ENCODE assay signal across 15 cellular contexts in genomic region chr12:104999347-104999685, GRCh38. TPM values are rescaled to one million over a fixed set of nuclear protein-coding genes. Genes with fewer than 3 reads are reported as not detected.
DNase-seq lines count a peak whose midpoint lies in the region; ATAC-seq, FAIRE-seq and TF ChIP-seq lines count a peak whose summit lies in the region.
"Had no signal": no experiment of that assay in that cellular context is flagged by ENCODE, and none has a peak within 500 bp of the region (broad histone marks: within the 10 kb centered on the region; RNA-seq: fewer than 3 reads in every experiment).

No MANE protein-coding gene starts in this region.

- no peak overlapping the region for H3K4me3 ChIP-seq in lower lobe of right lung
- no peak overlapping the region for H3K4me3 ChIP-seq in pancreas
- H3K4me3 ChIP-seq: BLaER1 treated with 17β-estradiol and CSF1 and Interleukin-3, amounts not matched to agents 10 nM and 100 nM had no signal

- no peak for TF ChIP-seq CTCF in VCaP (conservative IDR thresholded peaks at IDR 0.05)
- no peak for TF ChIP-seq CTCF in lower lobe of right lung (IDR thresholded peaks at IDR 0.05)
- TF ChIP-seq CTCF in pancreas (IDR thresholded peaks at IDR 0.05) = no peak

- no peak for FAIRE-seq in pancreas (lab: Jason Lieb, UNC)
- FAIRE-seq: H54 had no signal

- intact Hi-C loops in lower lobe of right lung (cut with DNase I) = no loop called here
- intact Hi-C loops in pancreas (cut with DNase I) = no loop called here

- in situ Hi-C loops in KBM-7 (cut with MboI; ENCODE audit: low pct_unique_long_range_greater_than_20kb, low sequenced_read_pairs) = no loop called here

- DNase-seq in DMS53 (lab: John Stamatoyannopoulos, UW) (peak; percentile 94), lower lobe of right lung (no peak), pancreas (peak in 2 of 6 donors; percentile 13 to 33), amniotic stem cell (lab: John Stamatoyannopoulos, UW) (no peak), KBM-7 (no peak)
- no peak for DNase-seq in stimulated activated naive CD8-positive, alpha-beta T cell treated with anti-CD3 and anti-CD28 coated beads, Interleukin-15, Interleukin-2, amounts not matched to agents 100 U/mL and 50 U/mL, for 24 hours
- DNase-seq: ACHN; CD4-positive, CD25-positive, alpha-beta regulatory T cell; GF-D8; IMR-90; KG1 had no signal

- peaks cover 7% of the 10 kb centered on the region for H3K4me1 ChIP-seq in lower lobe of right lung
- H3K4me1 ChIP-seq in pancreas = peaks cover 0 to 12% (median 6%) of the 10 kb centered on the region in 3 donors

- H3K9me3 ChIP-seq in lower lobe of right lung (no peaks in the 10 kb centered on the region), pancreas (no peaks in the 10 kb centered on the region)

- 45 to 50% methylated on average over 7 of the region's 7 CpGs for WGBS in pancreas, 2 donors

- ATAC-seq in lower lobe of right lung = peak; percentile 16 to 52
- ATAC-seq in pancreas = peak in 3 of 4 donors; percentile 60 to 80 (median 73)
- ATAC-seq in stimulated activated naive CD8-positive, alpha-beta T cell treated with anti-CD3 and anti-CD28 coated beads, Interleukin-15, Interleukin-2, amounts not matched to agents 100 U/mL and 50 U/mL, for 24 hours = no peak
- ATAC-seq: HCT116 had no signal

- H3K27ac ChIP-seq in VCaP (peak overlapping the region; percentile 48; the same call in 1 of the 2 replicates), lower lobe of right lung (no peak overlapping the region), pancreas (peak overlapping the region in 2 of 4 donors; percentile 16 to 31)
- H3K27ac ChIP-seq: BLaER1 treated with 17β-estradiol and CSF1 and Interleukin-3, amounts not matched to agents 10 nM and 100 nM had no signal

- H3K36me3 ChIP-seq in lower lobe of right lung (peaks cover 82% of the 10 kb centered on the region), pancreas (peaks cover 0 to 16% (median 8%) of the 10 kb centered on the region in 3 donors)

- no peaks in the 10 kb centered on the region for H3K27me3 ChIP-seq in lower lobe of right lung (ENCODE audit: low read depth)
- H3K27me3 ChIP-seq in pancreas = no peaks in the 10 kb centered on the region
- H3K27me3 ChIP-seq: BLaER1 treated with 17β-estradiol and CSF1 and Interleukin-3, amounts not matched to agents 10 nM and 100 nM had no signal

RNA-seq across cellular contexts. Expression of gene NOPCHAP1, which starts 13.2 kb away (rescaled TPM):
- total RNA-seq in lower lobe of right lung (11.7 TPM), pancreas (10 to 100 TPM; 12.9 to 21.5 (median 15.1) TPM)
- 1 to 10 TPM; 7.2 to 7.6 TPM for polyA plus RNA-seq in pancreas

RNA-seq across cellular contexts. Expression of gene SLC41A2, which starts 41.2 kb away (rescaled TPM):
- total RNA-seq in lower lobe of right lung (24.8 TPM), pancreas (10 to 100 TPM; 25.1 to 41.9 (median 32.3) TPM)
- polyA plus RNA-seq in pancreas = 1 to 10 TPM; 6.3 to 6.9 TPM
